ENCODE assay signal across 1 cellular context in the genomic region with DNA sequence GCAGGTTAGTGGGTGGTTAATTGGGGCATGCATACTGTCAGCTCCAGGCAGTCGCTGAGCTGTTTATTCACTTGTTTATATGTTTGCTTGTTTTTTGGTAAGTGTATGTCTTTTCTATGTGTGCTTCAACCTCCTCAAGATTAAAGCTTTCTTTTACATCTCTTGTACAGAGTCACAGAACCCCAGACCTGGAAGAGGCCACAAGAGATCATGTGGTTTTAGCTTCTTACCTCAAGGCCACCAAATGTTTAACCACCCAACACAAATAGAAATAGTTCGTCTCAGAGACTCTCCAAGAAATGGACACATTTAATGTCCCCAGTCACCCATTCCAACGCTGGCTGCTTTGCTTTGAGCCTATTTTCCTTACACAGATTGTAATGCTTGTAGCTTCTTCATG.
TF ChIP-seq lines count a peak whose summit lies in the region.

No MANE protein-coding gene starts in this region.

TF ChIP-seq in H1, 55 proteins besides CTCF, POLR2A, EP300 and RAD21:
- TF ChIP-seq EGR1 (IDR thresholded peaks at IDR 0.05; ENCODE audit: borderline replicate concordance, low read depth, low read length), result no peak
